Comparison of ENCODE assay signal across 8 cellular contexts in the genomic region with DNA sequence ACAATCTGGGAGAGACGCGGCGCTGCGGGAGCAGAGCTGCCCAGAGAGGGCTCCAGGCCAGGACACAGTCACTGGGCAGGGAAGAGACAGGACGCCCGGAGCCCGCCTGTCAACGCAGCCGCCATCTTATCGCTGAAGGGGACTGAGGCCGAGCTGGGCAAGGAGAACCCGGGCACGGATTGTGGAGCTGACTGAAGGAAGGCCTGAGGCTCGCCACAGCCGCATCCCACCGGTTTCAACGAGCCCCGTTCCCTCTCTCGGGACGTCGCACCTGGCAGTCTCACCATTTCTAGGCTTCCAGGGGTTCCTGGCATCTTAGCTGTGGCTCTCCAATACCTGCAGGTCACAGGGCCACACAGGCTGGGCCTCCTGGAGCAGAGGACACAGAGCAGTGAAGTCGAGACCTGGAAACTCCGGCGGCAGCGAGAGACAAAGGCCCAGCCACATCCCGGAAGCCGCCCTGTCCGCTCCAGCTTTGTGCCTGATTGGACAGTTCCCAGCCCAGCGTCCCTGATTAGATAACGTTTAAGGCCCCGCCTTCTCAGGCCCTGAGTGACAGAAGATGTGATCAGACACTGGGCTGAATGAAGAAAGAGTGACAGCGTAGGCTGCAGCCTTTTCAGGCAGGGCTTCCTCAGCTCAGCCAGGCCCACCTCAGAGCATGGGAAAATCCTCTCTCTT. TPM values are rescaled to one million over a fixed set of nuclear protein-coding genes. Genes with fewer than 3 reads are reported as not detected.
A peak's percentile ranks its signal among the peaks of the same experiment; 100 is the strongest.
DNase-seq lines count a peak whose midpoint lies in the region; ATAC-seq and TF ChIP-seq lines count a peak whose summit lies in the region.

A gene (minus strand): TSS at position 431 of the 681 bp plus-strand sequence. CDS start 117 bp downstream, at position 314.

- H3K4me3 ChIP-seq in foreskin fibroblast (ENCODE audit: low read depth in 1 of 2, low read length in 2 of 2): peak within 1 kb of the TSS; percentile 91 to 99
- H3K4me3 ChIP-seq in stomach smooth muscle (ENCODE audit: low read length in 2 of 2): peak within 1 kb of the TSS; percentile 98 to 99

- H3K27me3 ChIP-seq in stomach smooth muscle (ENCODE audit: control insufficient read depth in 1 of 2, insufficient read depth in 2 of 2, low read length in 2 of 2): no peaks in the 10 kb centered on the region

- no peak for TF ChIP-seq EP300 in Ishikawa (IDR thresholded peaks at IDR 0.05; ENCODE audit: borderline replicate concordance)

- peaks cover 20% of the 10 kb centered on the region for H3K4me1 Mint-ChIP-seq in neural crest cell

- TF ChIP-seq CTCF in foreskin fibroblast (IDR thresholded peaks at IDR 0.05; ENCODE audit: low read depth, low read length) (no peak), neural crest cell (conservative IDR thresholded peaks at IDR 0.05) (no peak)

- no peaks in the 10 kb centered on the region for H3K9me3 Mint-ChIP-seq in neural crest cell

- peak; percentile 98 for ATAC-seq in GM21576 (IDR thresholded peaks at IDR 0.05; ENCODE audit: unreplicated experiment)

- peaks cover 2% of the 10 kb centered on the region for H3K27me3 Mint-ChIP-seq in neural crest cell (ENCODE audit: low read depth)

- H3K36me3 ChIP-seq in stomach smooth muscle (ENCODE audit: control insufficient read depth in 2 of 2, insufficient read depth in 2 of 2, low read length in 2 of 2): no peaks in the 10 kb centered on the region

- no peak for TF ChIP-seq RAD21 in Ishikawa (IDR thresholded peaks at IDR 0.05; ENCODE audit: low read depth)

- peak; percentile 97 for DNase-seq in DMS53 (lab: John Stamatoyannopoulos, UW)
- peak; percentile 96 to 98 for DNase-seq in SHP77 (lab: John Stamatoyannopoulos, UW)
- peak; percentile 91 for DNase-seq in activated gamma-delta T cell treated with Interleukin-2 at 50 U/mL for 16 hours
- peak; percentile 93 to 97 for DNase-seq in foreskin fibroblast
- DNase-seq in neural crest cell (ENCODE audit: low read depth, low spot score): peak; percentile 80

- H3K27ac ChIP-seq in stomach smooth muscle (ENCODE audit: low read length): peak within 1 kb of the TSS; percentile 96

- H3K4me3 Mint-ChIP-seq in neural crest cell: peak within 1 kb of the TSS; percentile 100

- H3K27ac Mint-ChIP-seq in neural crest cell (ENCODE audit: unreplicated experiment): peak within 1 kb of the TSS; percentile 100

- no peaks in the 10 kb centered on the region for H3K9me3 ChIP-seq in stomach smooth muscle (ENCODE audit: control insufficient read depth in 2 of 2, low read length in 2 of 2)

- H3K9ac ChIP-seq in stomach smooth muscle (ENCODE audit: low read length in 2 of 2): peak within 1 kb of the TSS; percentile 99 to 100

- peaks cover 11% of the 10 kb centered on the region for H3K4me1 ChIP-seq in stomach smooth muscle (ENCODE audit: control insufficient read depth, insufficient read depth, low read length)

- peaks cover 41% of the 10 kb centered on the region for H3K36me3 Mint-ChIP-seq in neural crest cell (ENCODE audit: low read depth)

TF ChIP-seq in Ishikawa, 13 proteins besides CTCF, POLR2A, EP300 and RAD21:
- TF ChIP-seq, protein P1, sequence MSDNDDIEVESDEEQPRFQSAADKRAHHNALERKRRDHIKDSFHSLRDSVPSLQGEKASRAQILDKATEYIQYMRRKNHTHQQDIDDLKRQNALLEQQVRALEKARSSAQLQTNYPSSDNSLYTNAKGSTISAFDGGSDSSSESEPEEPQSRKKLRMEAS (IDR thresholded peaks at IDR 0.05): peak; percentile 37; the same call in 1 of the 2 replicates
- TF ChIP-seq EGR1 (IDR thresholded peaks at IDR 0.05) (no peak), TAF1 (IDR thresholded peaks at IDR 0.05; ENCODE audit: low read depth) (peak; percentile 79), FOXM1 (IDR thresholded peaks at IDR 0.05; ENCODE audit: borderline replicate concordance, low read depth) (no peak), YY1 (IDR thresholded peaks at IDR 0.05; ENCODE audit: low read depth) (peak; percentile 72), TCF12 (IDR thresholded peaks at IDR 0.05; ENCODE audit: low read depth) (no peak)

RNA-seq across cellular contexts. Expression of the gene that starts here (rescaled TPM):
- total RNA-seq in neural crest cell: 73.7 and 78.1 TPM in 2 replicates

Comparison
In these comparisons a context has a peak if more than half of its experiments do, and no peak if none do; other contexts are left out.
1. Peak in every context shown above with its lines: DNase-seq, ATAC-seq, H3K4me3 ChIP-seq and H3K27ac ChIP-seq.